ENCODE assay signal across 33 cellular contexts in genomic region chr7:148400101-148400500, GRCh38.
DNase-seq lines count a peak whose midpoint lies in the region; ATAC-seq, FAIRE-seq and TF ChIP-seq lines count a peak whose summit lies in the region.
"Had no signal": no experiment of that assay in that cellular context is flagged by ENCODE, and none has a peak within 500 bp of the region (broad histone marks: within the 10 kb centered on the region; RNA-seq: fewer than 3 reads in every experiment).

No MANE protein-coding gene starts in this region.

- in situ Hi-C loops in K562 (cut with MboI), result no loop called here

- FAIRE-seq in K562 (lab: Jason Lieb, UNC), result no peak
- FAIRE-seq: GM19239, H1, kidney, urothelium cell line had no signal

- no peak overlapping the region for H2BK20ac ChIP-seq in H9 (ENCODE audit: low read depth, low read length, poor library complexity, severe bottlenecking)

- no peak overlapping the region for H3K27ac Mint-ChIP-seq in activated naive CD4-positive, alpha-beta T cell treated with anti-CD3 and anti-CD28 coated beads for 36 hours
- H3K27ac Mint-ChIP-seq in H9, result peak overlapping the region; percentile 16 to 76 (median 74); a peak in 5 of 7 replicates
- peak overlapping the region; percentile 33 for H3K27ac Mint-ChIP-seq in neural progenitor cell
- H3K27ac Mint-ChIP-seq: activated CD8-positive, alpha-beta T cell treated with anti-CD3 and anti-CD28 coated beads for 36 hours; CD4-positive, alpha-beta T cell; naive thymus-derived CD8-positive, alpha-beta T cell had no signal

- H3K36me3 ChIP-seq in K562 (ENCODE audit: control insufficient read depth, insufficient read depth, low read length), result no peaks in the 10 kb centered on the region
- H3K36me3 ChIP-seq in neural progenitor cell, result no peaks in the 10 kb centered on the region
- H3K36me3 ChIP-seq: ovary, stomach had no signal

- TF ChIP-seq EP300 in K562 (IDR thresholded peaks at IDR 0.05; ENCODE audit: low read length), result no peak

- peaks cover 2% of the 10 kb centered on the region for H3K79me1 ChIP-seq in H9 (ENCODE audit: insufficient read depth, low read depth, low read length, poor library complexity, severe bottlenecking)

- H3K4me1 ChIP-seq in H9 (ENCODE audit: insufficient read depth, low read length) (peaks cover 26% of the 10 kb centered on the region), K562 (replicated peaks in 1 of 2; ENCODE audit: control insufficient read depth in 2 of 2, insufficient read depth in 2 of 2, low read length in 2 of 2) (no peaks in the 10 kb centered on the region), neural progenitor cell (peaks cover 38% of the 10 kb centered on the region)
- H3K4me1 ChIP-seq: stomach had no signal

- H3K14ac ChIP-seq in H9 (ENCODE audit: insufficient read depth, low read length), result no peak overlapping the region

- H3K4me3 ChIP-seq in K562, result no peak overlapping the region
- H3K4me3 ChIP-seq in neural progenitor cell, result no peak overlapping the region
- H3K4me3 ChIP-seq: ovary, smooth muscle cell, stomach had no signal

- no TSS peak for BruUV-seq in K562 (replicated peaks; lab: Mats Ljungman, UMichigan)

- H3K79me2 ChIP-seq in H9 (ENCODE audit: insufficient read depth, low read length) (no peaks in the 10 kb centered on the region), K562 (ENCODE audit: control insufficient read depth, insufficient read depth, low read length) (no peaks in the 10 kb centered on the region), neural progenitor cell (ENCODE audit: low read depth) (peaks cover 100% of the 10 kb centered on the region)

- H4K20me1 ChIP-seq in H9 (ENCODE audit: control insufficient read depth, insufficient read depth, insufficient read length) (no peaks in the 10 kb centered on the region), K562 (replicated peaks; ENCODE audit: control insufficient read depth, insufficient read depth, low read length) (0 out of 2 replicates have a peak, but pooled peaks cover 5% of the 10 kb centered on the region), neural progenitor cell (ENCODE audit: low read depth) (peaks cover 36% of the 10 kb centered on the region)

- no peak overlapping the region for H3T11ph ChIP-seq in H9 (ENCODE audit: low read length)

- H4K8ac ChIP-seq in H9 (replicated peaks; ENCODE audit: insufficient read length, low read depth, low read length), result no peak overlapping the region

- intact Hi-C loops in activated naive CD4-positive, alpha-beta T cell treated with anti-CD3 and anti-CD28 coated beads for 36 hours (cut with micrococcal nuclease), result no loop called here
- intact Hi-C loops in K562 (cut with micrococcal nuclease), result no loop called here

- H2BK5ac ChIP-seq in H9 (ENCODE audit: insufficient read length, low read length), result no peak overlapping the region

- H3K4me1 Mint-ChIP-seq in activated naive CD4-positive, alpha-beta T cell treated with anti-CD3 and anti-CD28 coated beads for 36 hours (ENCODE audit: low read depth), result peaks cover 2% of the 10 kb centered on the region
- H3K4me1 Mint-ChIP-seq in H9, result peaks cover 70 to 72% of the 10 kb centered on the region in 2 experiments
- H3K4me1 Mint-ChIP-seq in neural progenitor cell, result peaks cover 42% of the 10 kb centered on the region
- H3K4me1 Mint-ChIP-seq: central memory CD8-positive, alpha-beta T cell had no signal

- CTCF ChIA-PET in activated naive CD4-positive, alpha-beta T cell treated with anti-CD3 and anti-CD28 coated beads for 36 hours (lab: Charles Lee), result no interaction called here
- CTCF ChIA-PET in K562 (lab: Yijun Ruan, JAX; ENCODE audit: low intra/inter-chr PET ratio) (no interaction called here), GM10248 (lab: Yijun Ruan, JAX) (no interaction called here)

- peaks cover 49% of the 10 kb centered on the region for H3K27me3 Mint-ChIP-seq in activated naive CD4-positive, alpha-beta T cell treated with anti-CD3 and anti-CD28 coated beads for 36 hours (ENCODE audit: low read depth)
- H3K27me3 Mint-ChIP-seq in H9 (ENCODE audit: low read depth), result no peaks in the 10 kb centered on the region
- H3K27me3 Mint-ChIP-seq in neural progenitor cell (ENCODE audit: insufficient read depth, low read depth), result peaks cover 2% of the 10 kb centered on the region

- H3K4me3 Mint-ChIP-seq in activated naive CD4-positive, alpha-beta T cell treated with anti-CD3 and anti-CD28 coated beads for 36 hours, result peak overlapping the region; percentile 2
- H3K4me3 Mint-ChIP-seq in H9 (no peak overlapping the region), neural progenitor cell (no peak overlapping the region)
- H3K4me3 Mint-ChIP-seq: activated CD8-positive, alpha-beta T cell treated with anti-CD3 and anti-CD28 coated beads for 36 hours; CD4-positive, alpha-beta T cell; central memory CD8-positive, alpha-beta T cell had no signal

- H3K56ac ChIP-seq in H9 (ENCODE audit: insufficient read length, low read depth, low read length), result no peak overlapping the region

- ATAC-seq in K562 (peak; percentile 46), GM19351 (IDR thresholded peaks at IDR 0.05; ENCODE audit: unreplicated experiment) (no peak)
- ATAC-seq: activated CD8-positive, alpha-beta T cell treated with anti-CD3 and anti-CD28 coated beads for 36 hours; esophagus mucosa; foreskin keratinocyte; naive thymus-derived CD8-positive, alpha-beta T cell; PC-3 had no signal

- no peaks in the 10 kb centered on the region for H3K27me3 ChIP-seq in H9 (ENCODE audit: insufficient read depth, low read length)
- H3K27me3 ChIP-seq in K562 (ENCODE audit: control insufficient read depth in 2 of 2, insufficient read depth in 2 of 2, low read length in 2 of 2), result peaks cover 43 to 47% of the 10 kb centered on the region in 2 experiments
- no peaks in the 10 kb centered on the region for H3K27me3 ChIP-seq in neural progenitor cell
- H3K27me3 ChIP-seq: ovary had no signal

- no peaks in the 10 kb centered on the region for H3K9me3 Mint-ChIP-seq in activated naive CD4-positive, alpha-beta T cell treated with anti-CD3 and anti-CD28 coated beads for 36 hours
- no peaks in the 10 kb centered on the region for H3K9me3 Mint-ChIP-seq in H9
- H3K9me3 Mint-ChIP-seq in neural progenitor cell, result peaks cover 21% of the 10 kb centered on the region
- H3K9me3 Mint-ChIP-seq: activated CD8-positive, alpha-beta T cell treated with anti-CD3 and anti-CD28 coated beads for 36 hours; CD4-positive, alpha-beta T cell; central memory CD8-positive, alpha-beta T cell had no signal

- no peak overlapping the region for H2BK15ac ChIP-seq in H9 (ENCODE audit: low read depth, low read length)

- no peak for DNase-seq in activated naive CD4-positive, alpha-beta T cell treated with anti-CD3 and anti-CD28 coated beads for 36 hours
- DNase-seq in activated naive CD4-positive, alpha-beta T cell (lab: John Stamatoyannopoulos, UW), result no peak
- DNase-seq in H9 (no peak), K562 (ENCODE audit: extremely low read depth in 1 of 4, low spot score in 3 of 4) (no peak), neural progenitor cell (ENCODE audit: low spot score) (no peak), GM10248 (ENCODE audit: extremely low spot score) (no peak), H4 (ENCODE audit: low spot score) (no peak)
- DNase-seq: activated CD4-positive, alpha-beta T cell treated with anti-CD3 and anti-CD28 coated beads for 1 hour; activated CD8-positive, alpha-beta memory T cell treated with anti-CD3 and anti-CD28 coated beads, Interleukin-2, amount 50 U/mL, for 48 hours; activated CD8-positive, alpha-beta T cell treated with anti-CD3 and anti-CD28 coated beads for 36 hours; activated effector memory CD4-positive, alpha-beta T cell treated with anti-CD3 and anti-CD28 coated beads, Interleukin-2, amount 50 U/mL, for 16 hours; AML-193; CD4-positive, alpha-beta T cell; dermis blood vessel endothelial cell; foreskin keratinocyte; kidney; naive thymus-derived CD8-positive, alpha-beta T cell; NCI-H1436; NCI-H2081; NCI-H2227 treated with DMSO at 0.1 percent for 48 hours; NCI-H526; NK-92 treated with Interleukin-12 subunit alpha and Interleukin-12 subunit beta, amount 100 ng/mL, for 24 hours; ovary; PC-3; SK-N-SH; stomach had no signal

- H2AK5ac ChIP-seq in H9 (ENCODE audit: insufficient read length, low read length), result no peak overlapping the region

- H3K9ac ChIP-seq in H9 (ENCODE audit: extremely low read depth, insufficient read length, low read length) (no peak overlapping the region), K562 (ENCODE audit: insufficient read depth in 1 of 2, low read depth in 2 of 2, low read length in 2 of 2) (no peak overlapping the region), neural progenitor cell (no peak overlapping the region)
- H3K9ac ChIP-seq: SK-N-SH had no signal

- H4K5ac ChIP-seq in H9 (ENCODE audit: insufficient read length, low read depth, low read length), result no peak overlapping the region

- TF ChIP-seq POLR2A in K562 (conservative IDR thresholded peaks at IDR 0.05), result no peak

- H2BK12ac ChIP-seq in H9 (ENCODE audit: insufficient read length, low read depth, low read length), result no peak overlapping the region

- H3K18ac ChIP-seq in H9 (ENCODE audit: insufficient read length, low read depth, low read length), result no peak overlapping the region

- no CpG with 5 or more reads among the region's 14 CpGs for WGBS in H9 (ENCODE audit: extremely low coverage, insufficient read length, low lambda C conversion rate)
- WGBS in K562 (ENCODE audit: insufficient coverage, low coverage, missing lambda C conversion rate), result 20% methylated on average over 14 of the region's 14 CpGs

- H3K4me2 ChIP-seq in H9 (ENCODE audit: insufficient read depth, insufficient read length, low read length), result no peak overlapping the region
- no peak overlapping the region for H3K4me2 ChIP-seq in K562 (ENCODE audit: insufficient read depth, low read length)
- no peak overlapping the region for H3K4me2 ChIP-seq in neural progenitor cell
- H3K4me2 ChIP-seq: SK-N-SH, smooth muscle cell had no signal

- no peak overlapping the region for H3K23ac ChIP-seq in H9 (ENCODE audit: insufficient read length, low read depth, low read length)

- no peaks in the 10 kb centered on the region for H3K36me3 Mint-ChIP-seq in activated naive CD4-positive, alpha-beta T cell treated with anti-CD3 and anti-CD28 coated beads for 36 hours (ENCODE audit: low read depth)
- H3K36me3 Mint-ChIP-seq in H9 (ENCODE audit: insufficient read depth in 1 of 3, low read depth in 3 of 3), result peaks cover 0 to 8% (median 5%) of the 10 kb centered on the region in 3 experiments; a peak in 4 of 7 replicates
- peaks cover 57% of the 10 kb centered on the region for H3K36me3 Mint-ChIP-seq in neural progenitor cell
- H3K36me3 Mint-ChIP-seq: naive thymus-derived CD8-positive, alpha-beta T cell had no signal

- POLR2A ChIA-PET in K562 (lab: Yijun Ruan, JAX), result no interaction called here
- POLR2A ChIA-PET in GM10248 (lab: Yijun Ruan, JAX), result no interaction called here

- no peak overlapping the region for H4K91ac ChIP-seq in H9 (ENCODE audit: insufficient read length, low read depth, low read length)

- no peaks in the 10 kb centered on the region for H3K9me1 ChIP-seq in K562 (ENCODE audit: control insufficient read depth, insufficient read depth, low read length)

- H3K27ac ChIP-seq in H9 (ENCODE audit: insufficient read length, low read depth, low read length) (no peak overlapping the region), K562 (ENCODE audit: extremely low read depth, low read depth, low read length) (no peak overlapping the region), neural progenitor cell (no peak overlapping the region)
- H3K27ac ChIP-seq: foreskin keratinocyte, ovary, stomach had no signal

- H2BK120ac ChIP-seq in H9 (ENCODE audit: low read depth, low read length, poor library complexity, severe bottlenecking), result no peak overlapping the region

- no peaks in the 10 kb centered on the region for H3K23me2 ChIP-seq in H9 (ENCODE audit: insufficient read length, low read depth, low read length, poor library complexity, severe bottlenecking)

- peaks cover 25% of the 10 kb centered on the region for H3F3A ChIP-seq in neural progenitor cell (ENCODE audit: low read depth)

- no peaks in the 10 kb centered on the region for H3K9me3 ChIP-seq in H9 (ENCODE audit: control insufficient read depth, low read depth, low read length)
- H3K9me3 ChIP-seq in K562 (replicated peaks; ENCODE audit: control insufficient read depth, insufficient read depth, low read depth, low read length), result no peaks in the 10 kb centered on the region
- no peaks in the 10 kb centered on the region for H3K9me3 ChIP-seq in neural progenitor cell (ENCODE audit: low read depth)
- H3K9me3 ChIP-seq: ovary, SK-N-SH, stomach had no signal

- TF ChIP-seq RAD21 in K562 (CRISPR knock-in tag; conservative IDR thresholded peaks at IDR 0.05 in 1 of 2, IDR thresholded peaks at IDR 0.05 in 1 of 2), result no peak

- no peak overlapping the region for H2AFZ ChIP-seq in H9 (ENCODE audit: low read length)
- no peak overlapping the region for H2AFZ ChIP-seq in K562 (ENCODE audit: low read depth, low read length)
- H2AFZ ChIP-seq in neural progenitor cell (replicated peaks), result no peak overlapping the region

- TF ChIP-seq CTCF in H9 (conservative IDR thresholded peaks at IDR 0.05) (no peak), K562 (IDR thresholded peaks at IDR 0.05 in 2 of 3, conservative IDR thresholded peaks at IDR 0.05 in 1 of 3; ENCODE audit: insufficient read depth in 2 of 3, low read depth in 1 of 3, low read length in 3 of 3) (no peak), neural progenitor cell (IDR thresholded peaks at IDR 0.05) (no peak), GM10248 (IDR thresholded peaks at IDR 0.05; ENCODE audit: control extremely low read depth, extremely low read depth, low read depth, missing control alignments) (no peak)

- no peak overlapping the region for H3K4ac ChIP-seq in H9 (ENCODE audit: low read depth, low read length)
